13 cellular contexts compared by ENCODE assay signal in genomic region chr16:73231969-73232554, GRCh38.
DNase-seq lines count a peak whose midpoint lies in the region; ATAC-seq and TF ChIP-seq lines count a peak whose summit lies in the region.
"Had no signal": no experiment of that assay in that cellular context is flagged by ENCODE, and none has a peak within 500 bp of the region (broad histone marks: within the 10 kb centered on the region; RNA-seq: fewer than 3 reads in every experiment).

No MANE protein-coding gene starts in this region.

- no peak overlapping the region for H2AFZ ChIP-seq in H9 (ENCODE audit: low read length)

- H3K18ac ChIP-seq in H9 (ENCODE audit: insufficient read length, low read depth, low read length), result no peak overlapping the region

- no peaks in the 10 kb centered on the region; the same call in 1 of the 2 replicates for H3K27me3 Mint-ChIP-seq in H9 (ENCODE audit: low read depth)
- H3K27me3 Mint-ChIP-seq: activated naive CD8-positive, alpha-beta T cell treated with anti-CD3 and anti-CD28 coated beads, Interleukin-2, amount 10 ng/mL, durations not matched to agents 7 days and 5 days had no signal

- no peaks in the 10 kb centered on the region for H3K4me1 ChIP-seq in H9 (ENCODE audit: insufficient read depth, low read length)
- peaks cover 12% of the 10 kb centered on the region for H3K4me1 ChIP-seq in adipocyte (ENCODE audit: control insufficient read depth, insufficient read depth, low read length)
- H3K4me1 ChIP-seq in heart right ventricle, result peaks cover 0 to 22% (median 3%) of the 10 kb centered on the region in 9 donors
- no peaks in the 10 kb centered on the region for H3K4me1 ChIP-seq in psoas muscle
- peaks cover 0 to 12% (median 0%) of the 10 kb centered on the region in 4 donors for H3K4me1 ChIP-seq in transverse colon

- peaks cover 14 to 23% of the 10 kb centered on the region in 2 experiments for H3K4me1 Mint-ChIP-seq in H9
- H3K4me1 Mint-ChIP-seq: activated naive CD8-positive, alpha-beta T cell treated with anti-CD3 and anti-CD28 coated beads, Interleukin-2, amount 10 ng/mL, durations not matched to agents 7 days and 5 days; stimulated activated naive B cell treated with anti-CD40 and anti-IgM and Interleukin-4, amounts not matched to agents 10 μg/mL and 1 μg/mL and 100 μg/mL, for 72 hours had no signal

- TF ChIP-seq POLR2A in transverse colon (IDR thresholded peaks at IDR 0.05), result no peak

- H2BK15ac ChIP-seq in H9 (ENCODE audit: low read depth, low read length), result no peak overlapping the region

- H3K9me3 ChIP-seq in H9 (ENCODE audit: control insufficient read depth, low read depth, low read length) (no peaks in the 10 kb centered on the region), adipocyte (ENCODE audit: control insufficient read depth, low read length) (no peaks in the 10 kb centered on the region), heart right ventricle (no peaks in the 10 kb centered on the region), psoas muscle (no peaks in the 10 kb centered on the region), transverse colon (no peaks in the 10 kb centered on the region)

- no peaks in the 10 kb centered on the region for H4K20me1 ChIP-seq in H9 (ENCODE audit: control insufficient read depth, insufficient read depth, insufficient read length)

- intact Hi-C loops in heart right ventricle (cut with DNase I) (no loop called here), psoas muscle (cut with DNase I) (no loop called here), transverse colon (cut with DNase I; ENCODE audit: low total_unique reads) (no loop called here)

- no peak overlapping the region for H2BK5ac ChIP-seq in H9 (ENCODE audit: insufficient read length, low read length)

- no peak overlapping the region for H3T11ph ChIP-seq in H9 (ENCODE audit: low read length)

- in situ Hi-C loops in transverse colon (cut with MboI; ENCODE audit: low pct_ligation_motif_present in 1 of 4, low pct_unique_long_range_greater_than_20kb in 1 of 4, low sequenced_read_pairs in 3 of 4), result no loop called here

- no peak overlapping the region for H2BK20ac ChIP-seq in H9 (ENCODE audit: low read depth, low read length, poor library complexity, severe bottlenecking)

- H3K56ac ChIP-seq in H9 (ENCODE audit: insufficient read length, low read depth, low read length), result no peak overlapping the region

- H3K14ac ChIP-seq in H9 (ENCODE audit: insufficient read depth, low read length), result no peak overlapping the region

- H3K27ac ChIP-seq in H9 (ENCODE audit: insufficient read length, low read depth, low read length) (no peak overlapping the region), heart right ventricle (peak overlapping the region in 3 of 10 donors; percentile 19 to 55 (median 25)), psoas muscle (no peak overlapping the region), transverse colon (no peak overlapping the region)

- no peaks in the 10 kb centered on the region for H3K9me3 Mint-ChIP-seq in H9
- H3K9me3 Mint-ChIP-seq: activated naive CD8-positive, alpha-beta T cell treated with anti-CD3 and anti-CD28 coated beads, Interleukin-2, amount 10 ng/mL, durations not matched to agents 7 days and 5 days; stimulated activated naive B cell treated with anti-CD40 and anti-IgM and Interleukin-4, amounts not matched to agents 10 μg/mL and 1 μg/mL and 100 μg/mL, for 72 hours had no signal

- DNase-seq in H9, result no peak
- no peak for DNase-seq in adipocyte (ENCODE audit: low read depth)
- DNase-seq in heart right ventricle, result peak in 1 of 2 donors; percentile 19
- no peak for DNase-seq in psoas muscle
- no peak for DNase-seq in stimulated activated CD4-positive, alpha-beta T cell treated with anti-CD3 and anti-CD28 coated beads, Interleukin-2, amount 100 ng/mL, for 48 hours
- no peak for DNase-seq in transverse colon
- no peak for DNase-seq in T-helper 1 cell
- DNase-seq in NCI-H510A (lab: John Stamatoyannopoulos, UW), result no peak
- DNase-seq: activated naive CD8-positive, alpha-beta T cell treated with anti-CD3 and anti-CD28 coated beads, Interleukin-2, amount 10 ng/mL, durations not matched to agents 7 days and 5 days; effector memory CD4-positive, alpha-beta T cell; NCI-H2081 treated with DMSO at 0.1 percent for 48 hours; stimulated activated CD4-positive, alpha-beta T cell treated with anti-CD3 and anti-CD28 coated beads, Interleukin-15, amount 100 ng/mL, for 24 hours; stimulated activated naive B cell treated with anti-CD40 and anti-IgM and Interleukin-4, amounts not matched to agents 10 μg/mL and 1 μg/mL and 100 μg/mL, for 72 hours had no signal

- H3K23ac ChIP-seq in H9 (ENCODE audit: insufficient read length, low read depth, low read length), result no peak overlapping the region

- WGBS in H9 (ENCODE audit: extremely low coverage, insufficient read length, low lambda C conversion rate), result no CpG with 5 or more reads among the region's 26 CpGs
- 66 to 71% methylated on average over 26 of the region's 26 CpGs for WGBS in heart right ventricle, 2 donors
- WGBS in psoas muscle, 3 donors, result 78 to 87% (median 82%) methylated on average over 26 of the region's 26 CpGs
- 84 to 91% methylated on average over 14 to 26 of the region's 26 CpGs for WGBS in transverse colon (ENCODE audit: low coverage in 1 of 2), 2 donors

- H3K4me2 ChIP-seq in H9 (ENCODE audit: insufficient read depth, insufficient read length, low read length), result peak overlapping the region; percentile 6

- H4K5ac ChIP-seq in H9 (ENCODE audit: insufficient read length, low read depth, low read length), result no peak overlapping the region

- no peaks in the 10 kb centered on the region for H3K79me2 ChIP-seq in H9 (ENCODE audit: insufficient read depth, low read length)

- no peak for ATAC-seq in heart right ventricle
- no peak for ATAC-seq in psoas muscle
- ATAC-seq: stimulated activated naive B cell treated with anti-CD40 and anti-IgM and Interleukin-4, amounts not matched to agents 10 μg/mL and 1 μg/mL and 100 μg/mL, for 72 hours had no signal

- H3K23me2 ChIP-seq in H9 (ENCODE audit: insufficient read length, low read depth, low read length, poor library complexity, severe bottlenecking), result no peaks in the 10 kb centered on the region

- H3K4ac ChIP-seq in H9 (ENCODE audit: low read depth, low read length), result no peak overlapping the region

- H3K9ac ChIP-seq in H9 (ENCODE audit: extremely low read depth, insufficient read length, low read length) (no peak overlapping the region), adipocyte (ENCODE audit: low read length) (no peak overlapping the region)

- no peak overlapping the region for H2BK120ac ChIP-seq in H9 (ENCODE audit: low read depth, low read length, poor library complexity, severe bottlenecking)

- no peaks in the 10 kb centered on the region for H3K79me1 ChIP-seq in H9 (ENCODE audit: insufficient read depth, low read depth, low read length, poor library complexity, severe bottlenecking)

- no peak overlapping the region for H2BK12ac ChIP-seq in H9 (ENCODE audit: insufficient read length, low read depth, low read length)

- no peaks in the 10 kb centered on the region for H3K36me3 Mint-ChIP-seq in H9 (ENCODE audit: insufficient read depth in 1 of 3, low read depth in 3 of 3)
- H3K36me3 Mint-ChIP-seq: activated naive CD8-positive, alpha-beta T cell treated with anti-CD3 and anti-CD28 coated beads, Interleukin-2, amount 10 ng/mL, durations not matched to agents 7 days and 5 days; stimulated activated naive B cell treated with anti-CD40 and anti-IgM and Interleukin-4, amounts not matched to agents 10 μg/mL and 1 μg/mL and 100 μg/mL, for 72 hours had no signal

- no peak overlapping the region for H2AK5ac ChIP-seq in H9 (ENCODE audit: insufficient read length, low read length)

- H4K91ac ChIP-seq in H9 (ENCODE audit: insufficient read length, low read depth, low read length), result no peak overlapping the region

- no peak overlapping the region for H3K4me3 Mint-ChIP-seq in H9
- H3K4me3 Mint-ChIP-seq: activated naive CD8-positive, alpha-beta T cell treated with anti-CD3 and anti-CD28 coated beads, Interleukin-2, amount 10 ng/mL, durations not matched to agents 7 days and 5 days; stimulated activated naive B cell treated with anti-CD40 and anti-IgM and Interleukin-4, amounts not matched to agents 10 μg/mL and 1 μg/mL and 100 μg/mL, for 72 hours had no signal

- no peak overlapping the region for H3K27ac Mint-ChIP-seq in H9
- H3K27ac Mint-ChIP-seq: activated naive CD8-positive, alpha-beta T cell treated with anti-CD3 and anti-CD28 coated beads, Interleukin-2, amount 10 ng/mL, durations not matched to agents 7 days and 5 days; stimulated activated naive B cell treated with anti-CD40 and anti-IgM and Interleukin-4, amounts not matched to agents 10 μg/mL and 1 μg/mL and 100 μg/mL, for 72 hours had no signal

- H3K27me3 ChIP-seq in H9 (ENCODE audit: insufficient read depth, low read length) (no peaks in the 10 kb centered on the region), adipocyte (replicated peaks; ENCODE audit: control insufficient read depth, insufficient read depth, low read length) (peaks cover 30% of the 10 kb centered on the region), heart right ventricle (peaks cover 0 to 9% (median 0%) of the 10 kb centered on the region in 7 donors), psoas muscle (ENCODE audit: insufficient read depth in 3 of 3, low read length in 2 of 3) (no peaks in the 10 kb centered on the region), transverse colon (no peaks in the 10 kb centered on the region)

- TF ChIP-seq CTCF in H9 (conservative IDR thresholded peaks at IDR 0.05) (no peak), heart right ventricle (IDR thresholded peaks at IDR 0.05) (no peak), psoas muscle (IDR thresholded peaks at IDR 0.05) (no peak), transverse colon (IDR thresholded peaks at IDR 0.05) (no peak)

- no peak for TF ChIP-seq EP300 in transverse colon (IDR thresholded peaks at IDR 0.05; ENCODE audit: low read depth)

- H4K8ac ChIP-seq in H9 (replicated peaks; ENCODE audit: insufficient read length, low read depth, low read length), result no peak overlapping the region

- H3K4me3 ChIP-seq in adipocyte (ENCODE audit: low read length) (peak overlapping the region; percentile 72), heart right ventricle (peak overlapping the region in 9 of 10 donors; percentile 17 to 43 (median 31)), psoas muscle (peak overlapping the region; percentile 34), transverse colon (no peak overlapping the region)

- no peaks in the 10 kb centered on the region for H3K36me3 ChIP-seq in adipocyte (ENCODE audit: control insufficient read depth, insufficient read depth, low read length, severe bottlenecking)
- no peaks in the 10 kb centered on the region for H3K36me3 ChIP-seq in heart right ventricle
- H3K36me3 ChIP-seq in psoas muscle (ENCODE audit: insufficient read depth in 1 of 2, low read depth in 1 of 2), result no peaks in the 10 kb centered on the region
- no peaks in the 10 kb centered on the region for H3K36me3 ChIP-seq in transverse colon

Comparison
In these comparisons a context has a peak if more than half of its experiments do, and no peak if none do; other contexts are left out.
1. H3K4me3 ChIP-seq: peak in adipocyte (single experiment), heart right ventricle (9 of 10) and psoas muscle (single experiment); none in transverse colon (0 of 4).